Comparison of ENCODE assay signal across 8 cellular contexts in genomic region chr3:49358884-49359225, GRCh38. TPM values are rescaled to one million over a fixed set of nuclear protein-coding genes. Genes with fewer than 3 reads are reported as not detected.
DNase-seq lines count a peak whose midpoint lies in the region; ATAC-seq and TF ChIP-seq lines count a peak whose summit lies in the region.

No MANE protein-coding gene starts in this region.

- H3K4me1 Mint-ChIP-seq in WTC11 = peaks cover 23% of the 10 kb centered on the region
- H3K4me1 Mint-ChIP-seq in stimulated activated memory B cell treated with anti-CD40 and anti-IgM and Interleukin-4, amounts not matched to agents 10 μg/mL and 1 μg/mL and 100 μg/mL, for 72 hours = peaks cover 31% of the 10 kb centered on the region

- H3K36me3 Mint-ChIP-seq in WTC11 = peaks cover 54% of the 10 kb centered on the region
- H3K36me3 Mint-ChIP-seq in stimulated activated memory B cell treated with anti-CD40 and anti-IgM and Interleukin-4, amounts not matched to agents 10 μg/mL and 1 μg/mL and 100 μg/mL, for 72 hours = peaks cover 52% of the 10 kb centered on the region

- peak overlapping the region; percentile 95 for H3K4me3 Mint-ChIP-seq in WTC11
- peak overlapping the region; percentile 87 for H3K4me3 Mint-ChIP-seq in stimulated activated memory B cell treated with anti-CD40 and anti-IgM and Interleukin-4, amounts not matched to agents 10 μg/mL and 1 μg/mL and 100 μg/mL, for 72 hours

- intact Hi-C loops in left ventricle myocardium superior (cut with micrococcal nuclease) = no loop called here

- H3K4me3 ChIP-seq in AG04449 (ENCODE audit: low read depth, low read length) = peak overlapping the region; percentile 36

- peak overlapping the region; percentile 98 for H3K27ac Mint-ChIP-seq in WTC11
- H3K27ac Mint-ChIP-seq in stimulated activated memory B cell treated with anti-CD40 and anti-IgM and Interleukin-4, amounts not matched to agents 10 μg/mL and 1 μg/mL and 100 μg/mL, for 72 hours = peak overlapping the region; percentile 93

- DNase-seq in AG04449 (ENCODE audit: low read depth, low spot score) (no peak), WTC11 (ENCODE audit: low spot score) (no peak), left ventricle myocardium superior (no peak), middle frontal gyrus (ENCODE audit: extremely low spot score, low spot score) (no peak)

- POLR2A ChIA-PET in AG04449 (lab: Yijun Ruan, JAX) = interaction anchor here (0.5 to 2.4 kb wide), 4 partner anchors 11 to 53 kb away, joined by 4 to 10 read pairs (median 6); partner anchors contain the start of genes RHOA and TCTA
- POLR2A ChIA-PET in WTC11 (lab: Charles Lee) = interaction anchor here (0.6 to 1.6 kb wide), 3 partner anchors 19 to 141 kb away, joined by 3 to 15 read pairs (median 3); partner anchors contain the start of genes RHOA and USP4

- CTCF ChIA-PET in AG04449 (lab: Yijun Ruan, JAX) (interaction anchor here (1.2 to 2.5 kb wide), 2 partner anchors 17 to 19 kb away, joined by 3 to 10 read pairs; partner anchors contain the start of gene USP4), WTC11 (lab: Charles Lee) (interaction anchor here (0.8 to 3.2 kb wide), 8 partner anchors 11 to 188 kb away, joined by 3 to 25 read pairs (median 4); partner anchors contain the start of genes KLHDC8B, RHOA and USP4)

- ATAC-seq in GM21447 (IDR thresholded peaks at IDR 0.05; ENCODE audit: unreplicated experiment) (peak; percentile 12), WTC11 (peak; percentile 8), left ventricle myocardium superior (peak; percentile 2), GM21423 (IDR thresholded peaks at IDR 0.05; ENCODE audit: unreplicated experiment) (no peak), HG02571 (IDR thresholded peaks at IDR 0.05; ENCODE audit: unreplicated experiment) (no peak)
- no peak for ATAC-seq in stimulated activated memory B cell treated with anti-CD40 and anti-IgM and Interleukin-4, amounts not matched to agents 10 μg/mL and 1 μg/mL and 100 μg/mL, for 72 hours

- peaks cover 3% of the 10 kb centered on the region for H3K9me3 Mint-ChIP-seq in WTC11
- H3K9me3 Mint-ChIP-seq in stimulated activated memory B cell treated with anti-CD40 and anti-IgM and Interleukin-4, amounts not matched to agents 10 μg/mL and 1 μg/mL and 100 μg/mL, for 72 hours = no peaks in the 10 kb centered on the region

- no peaks in the 10 kb centered on the region; the same call in 1 of the 2 replicates for H3K27me3 Mint-ChIP-seq in WTC11 (ENCODE audit: low read depth)
- no peaks in the 10 kb centered on the region for H3K27me3 Mint-ChIP-seq in stimulated activated memory B cell treated with anti-CD40 and anti-IgM and Interleukin-4, amounts not matched to agents 10 μg/mL and 1 μg/mL and 100 μg/mL, for 72 hours

- TF ChIP-seq CTCF in AG04449 (IDR thresholded peaks at IDR 0.05; ENCODE audit: insufficient read depth, low read length, missing control alignments) = no peak
- no peak for TF ChIP-seq CTCF in WTC11 (IDR thresholded peaks at IDR 0.05)

TF ChIP-seq in WTC11, 78 proteins besides CTCF, POLR2A, EP300 and RAD21:
- TF ChIP-seq ZNF532 (CRISPR knock-in tag; IDR thresholded peaks at IDR 0.05; ENCODE audit: borderline replicate concordance) (no peak), CREB1 (CRISPR knock-in tag; IDR thresholded peaks at IDR 0.05) (no peak), FOXJ3 (CRISPR knock-in tag; IDR thresholded peaks at IDR 0.05; ENCODE audit: borderline replicate concordance) (no peak), ARID4B (CRISPR knock-in tag; IDR thresholded peaks at IDR 0.05; ENCODE audit: borderline replicate concordance) (no peak), E2F1 (CRISPR knock-in tag; IDR thresholded peaks at IDR 0.05) (no peak), ERG (CRISPR knock-in tag; IDR thresholded peaks at IDR 0.05) (no peak)

RNA-seq across cellular contexts. Expression of gene GPX1, which starts 0.7 kb away (rescaled TPM):
- total RNA-seq in WTC11 (2021) (305 to 323 TPM (median 321 TPM) in 3 replicates), left ventricle myocardium superior (113 TPM)

RNA-seq across cellular contexts. Expression of gene USP4, which starts 19.0 kb away (rescaled TPM):
- total RNA-seq in WTC11 (2021) (29.1 to 38.5 TPM (median 36.6 TPM) in 3 replicates), left ventricle myocardium superior (37.3 TPM)

RNA-seq across cellular contexts. Expression of gene RHOA, which starts 52.9 kb away (rescaled TPM):
- total RNA-seq in WTC11 (2021) (367 to 398 TPM (median 389 TPM) in 3 replicates), left ventricle myocardium superior (266 TPM)

RNA-seq across cellular contexts. Expression of gene TCTA, which starts 53.4 kb away (rescaled TPM):
- total RNA-seq in WTC11 (2021) (10.1 to 11.9 TPM (median 11.5 TPM) in 3 replicates), left ventricle myocardium superior (14.9 TPM)

Comparison
In these comparisons a context has a peak if more than half of its experiments do, and no peak if none do; other contexts are left out.
1. ATAC-seq: peak in GM21447 (single experiment), WTC11 (single experiment) and left ventricle myocardium superior (single experiment); none in stimulated activated memory B cell treated with anti-CD40 and anti-IgM and Interleukin-4, amounts not matched to agents 10 μg/mL and 1 μg/mL and 100 μg/mL, for 72 hours (single experiment), GM21423 (single experiment) and HG02571 (single experiment).